ENCODE assay signal across 9 cellular contexts in the genomic region with DNA sequence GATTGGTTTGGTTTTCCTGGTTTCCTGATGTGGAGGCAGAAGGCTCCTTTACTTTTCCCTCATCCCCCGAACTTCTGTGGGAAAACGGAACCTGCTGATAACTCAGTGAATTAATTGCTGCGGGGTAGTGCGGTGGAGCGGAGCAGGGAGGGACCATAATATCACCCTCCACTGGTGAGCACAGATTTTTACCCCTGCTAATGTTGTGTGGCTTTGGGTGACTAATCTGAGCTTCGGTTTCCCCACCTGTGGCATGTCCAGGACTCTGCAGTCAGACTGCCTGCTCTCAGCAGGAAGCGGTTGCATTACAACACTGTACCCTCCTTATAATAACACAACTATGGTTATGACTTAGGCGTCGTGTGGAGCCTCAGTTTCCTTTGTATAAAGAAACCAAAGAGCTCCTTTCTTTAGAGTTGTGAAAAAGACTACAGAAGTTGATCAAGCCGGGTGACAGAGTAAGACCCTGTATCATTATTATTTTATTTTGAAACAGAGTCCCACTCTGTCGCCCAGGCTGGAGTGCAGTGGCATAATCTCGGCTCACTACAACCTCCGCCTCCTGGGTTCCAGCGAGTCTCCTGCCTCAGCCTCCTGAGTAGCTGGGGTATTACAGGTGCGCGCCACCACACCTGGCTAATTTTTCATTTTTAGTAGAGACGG. TPM values are rescaled to one million over a fixed set of nuclear protein-coding genes. Genes with fewer than 3 reads are reported as not detected.
DNase-seq lines count a peak whose midpoint lies in the region; ATAC-seq, FAIRE-seq and TF ChIP-seq lines count a peak whose summit lies in the region.
"Had no signal": no experiment of that assay in that cellular context is flagged by ENCODE, and none has a peak within 500 bp of the region (broad histone marks: within the 10 kb centered on the region; RNA-seq: fewer than 3 reads in every experiment).

No MANE protein-coding gene starts in this region.

- H4K20me1 ChIP-seq in SK-N-SH (ENCODE audit: insufficient read depth): peaks cover 20% of the 10 kb centered on the region

- POLR2A ChIA-PET in SK-N-SH (lab: Yijun Ruan, JAX): interaction anchor here (0.6 to 4.4 kb wide), 2 partner anchors 32 to 367 kb away, joined by 4 to 110 read pairs; no protein-coding TSS in a partner anchor

- no peaks in the 10 kb centered on the region for H3K9me2 ChIP-seq in SK-N-SH

- no peak for TF ChIP-seq POLR2A in heart left ventricle (IDR thresholded peaks at IDR 0.05)

- peaks cover 0 to 13% (median 0%) of the 10 kb centered on the region in 9 donors for H3K36me3 ChIP-seq in heart left ventricle
- H3K36me3 ChIP-seq in SK-N-SH (replicated peaks in 1 of 2; ENCODE audit: control insufficient read depth in 1 of 2, insufficient read depth in 2 of 2, low read length in 1 of 2): peaks cover 0 to 18% of the 10 kb centered on the region in 2 experiments
- peaks cover 7% of the 10 kb centered on the region for H3K36me3 ChIP-seq in bronchial epithelial cell (ENCODE audit: control insufficient read depth, insufficient read depth, low read length)

- H3K27ac ChIP-seq in heart left ventricle (peak overlapping the region in 8 of 12 donors; percentile 83 to 96 (median 94)), SK-N-SH (ENCODE audit: low read depth in 2 of 2, low read length in 1 of 2) (peak overlapping the region in 1 of 2 experiments; percentile 100; a peak in 3 of 4 replicates)

- DNase-seq in heart left ventricle (no peak), left cardiac atrium (no peak), SK-N-SH (no peak), bronchial epithelial cell (ENCODE audit: low read depth) (peak; percentile 88), non-pigmented ciliary epithelial cell (ENCODE audit: low read depth) (peak; percentile 73), NCI-H1092 treated with DMSO at 0.1 percent for 48 hours (lab: John Stamatoyannopoulos, UW) (no peak), NCI-H2196 treated with DMSO at 0.1 percent for 48 hours (lab: John Stamatoyannopoulos, UW; ENCODE audit: unreplicated experiment) (no peak)

- H3K4me1 ChIP-seq in heart left ventricle (peaks cover 0 to 42% (median 12%) of the 10 kb centered on the region in 12 donors), SK-N-SH (ENCODE audit: control insufficient read depth in 1 of 2, insufficient read depth in 2 of 2, low read depth in 1 of 2, low read length in 1 of 2) (peaks cover 12 to 22% of the 10 kb centered on the region in 2 experiments)

- H3K9ac ChIP-seq in SK-N-SH: peak overlapping the region; percentile 100; the same call in 1 of the 2 replicates

- WGBS in heart left ventricle, 4 donors: 76 to 83% (median 79%) methylated on average over 17 of the region's 17 CpGs
- WGBS in SK-N-SH (ENCODE audit: low lambda C conversion rate): 60% methylated on average over 17 of the region's 17 CpGs

- H3K79me2 ChIP-seq in SK-N-SH (ENCODE audit: insufficient read depth): peaks cover 42% of the 10 kb centered on the region

- H2AFZ ChIP-seq in SK-N-SH (ENCODE audit: low read depth): no peak overlapping the region

- H3K9me3 ChIP-seq in heart left ventricle (no peaks in the 10 kb centered on the region), SK-N-SH (no peaks in the 10 kb centered on the region)

- TF ChIP-seq RAD21 in SK-N-SH (IDR thresholded peaks at IDR 0.05; ENCODE audit: low read length): no peak

- no peak for FAIRE-seq in bronchial epithelial cell (lab: Jason Lieb, UNC)

- intact Hi-C loops in heart left ventricle (cut with DNase I) (no loop called here), left cardiac atrium (cut with DNase I) (no loop called here)

- CTCF ChIA-PET in SK-N-SH (lab: Yijun Ruan, JAX): interaction anchor here (0.9 to 33.9 kb wide), 4 partner anchors 10 to 120 kb away, joined by 3 to 1802 read pairs (median 24); partner anchors contain the start of gene BCL2L1

- TF ChIP-seq CTCF in heart left ventricle (IDR thresholded peaks at IDR 0.05) (no peak), SK-N-SH (IDR thresholded peaks at IDR 0.05) (no peak), bronchial epithelial cell (IDR thresholded peaks at IDR 0.05; ENCODE audit: insufficient read depth, low read length, severe bottlenecking) (no peak)

- peaks cover 53% of the 10 kb centered on the region for H3F3A ChIP-seq in SK-N-SH (replicated peaks; ENCODE audit: insufficient read depth)

- peak in 1 of 2 experiments; percentile 70; a peak in 2 of 4 replicates for TF ChIP-seq EP300 in SK-N-SH (IDR thresholded peaks at IDR 0.05; ENCODE audit: borderline replicate concordance in 1 of 2, low read depth in 1 of 2, low read length in 1 of 2)

- H3K4me3 ChIP-seq in heart left ventricle (no peak overlapping the region), SK-N-SH (ENCODE audit: low read depth in 2 of 2, low read length in 1 of 2) (no peak overlapping the region), bronchial epithelial cell (ENCODE audit: low read depth, low read length) (no peak overlapping the region)

- ATAC-seq in heart left ventricle: no peak
- ATAC-seq in left cardiac atrium: no peak
- ATAC-seq in HG03095 (IDR thresholded peaks at IDR 0.05; ENCODE audit: unreplicated experiment): peak; percentile 66

- peak overlapping the region; percentile 12; the same call in 1 of the 2 replicates for H3K4me2 ChIP-seq in SK-N-SH

- H3K27me3 ChIP-seq in heart left ventricle (peaks cover 0 to 14% (median 0%) of the 10 kb centered on the region in 9 donors), SK-N-SH (ENCODE audit: insufficient read depth) (no peaks in the 10 kb centered on the region), bronchial epithelial cell (ENCODE audit: control insufficient read depth, insufficient read depth, low read length) (no peaks in the 10 kb centered on the region)

TF ChIP-seq in SK-N-SH, 30 proteins besides CTCF, POLR2A, EP300 and RAD21:
- TF ChIP-seq RXRA (IDR thresholded peaks at IDR 0.05; ENCODE audit: borderline replicate concordance, low read depth) (peak; percentile 10; the same call in 1 of the 2 replicates), ELF1 (IDR thresholded peaks at IDR 0.05) (no peak), RFX5 (IDR thresholded peaks at IDR 0.05; ENCODE audit: low read length) (no peak), JUND (IDR thresholded peaks at IDR 0.05) (0 out of 2 replicates have a peak, but pooled peaks have one; percentile 31), SMC3 (IDR thresholded peaks at IDR 0.05; ENCODE audit: low read depth, low read length) (no peak), MAX (IDR thresholded peaks at IDR 0.05; ENCODE audit: low read depth) (peak; percentile 35; the same call in 1 of the 2 replicates), POLR2AphosphoS5 (IDR thresholded peaks at IDR 0.05; ENCODE audit: low read depth, low read length) (no peak), TCF12 (IDR thresholded peaks at IDR 0.05) (peak; percentile 70), TAF1 (IDR thresholded peaks at IDR 0.05; ENCODE audit: borderline replicate concordance, low read depth, low read length) (no peak)

RNA-seq across cellular contexts. Expression of gene ID1, which starts 2.2 kb away (rescaled TPM):
- total RNA-seq in heart left ventricle (100 to 1,000 TPM in 6 of 9 donors, 10 to 100 TPM in 3; 72.4 to 619 (median 112) TPM), left cardiac atrium (100 to 1,000 TPM; 103 to 222 TPM), bronchial epithelial cell (426 and 930 TPM in 2 replicates)
- polyA plus RNA-seq in heart left ventricle (100 to 1,000 TPM; 140 to 327 TPM), SK-N-SH (2012; rRNA removed) (324 and 493 TPM in 2 replicates)
- 194 and 301 TPM in 2 replicates for polyA plus RNA-seq in SK-N-SH (2012; cell fraction: cytosol; rRNA removed)
- polyA plus RNA-seq in SK-N-SH (2012; cell fraction: nucleus; rRNA removed): 945 and 1,537 TPM in 2 replicates

RNA-seq across cellular contexts. Expression of gene COX4I2, which starts 34.8 kb away (rescaled TPM):
- total RNA-seq in heart left ventricle: 10 to 100 TPM in 5 of 9 donors, 1 to 10 TPM in 4; 5.7 to 29.4 (median 10.6) TPM
- polyA plus RNA-seq in heart left ventricle: 10 to 100 TPM; 13.6 to 42.8 TPM
- 10 to 100 TPM; 11.4 to 12.6 TPM for total RNA-seq in left cardiac atrium
- polyA plus RNA-seq in SK-N-SH (2012; rRNA removed): 0.21 TPM in 1 of 2 replicates, not detected in the other
- polyA plus RNA-seq in SK-N-SH (2012; cell fraction: cytosol; rRNA removed): 0.39 TPM in 1 of 2 replicates, not detected in the other
- polyA plus RNA-seq in SK-N-SH (2012; cell fraction: nucleus; rRNA removed): not detected in 2 replicates
- not detected in 2 replicates for total RNA-seq in bronchial epithelial cell
- total RNA-seq: mononuclear cell had no signal

Comparison
In these comparisons a context has a peak if more than half of its experiments do, and no peak if none do; other contexts are left out.
1. DNase-seq: peak in bronchial epithelial cell (single experiment) and non-pigmented ciliary epithelial cell (single experiment); none in heart left ventricle (0 of 5), left cardiac atrium (single experiment), SK-N-SH (single experiment), NCI-H1092 treated with DMSO at 0.1 percent for 48 hours (single experiment) and NCI-H2196 treated with DMSO at 0.1 percent for 48 hours (single experiment).